Comparison of ENCODE assay signal across 16 cellular contexts in genomic region chr20:35621560-35621946, GRCh38. TPM values are rescaled to one million over a fixed set of nuclear protein-coding genes. Genes with fewer than 3 reads are reported as not detected.
DNase-seq lines count a peak whose midpoint lies in the region; ATAC-seq and TF ChIP-seq lines count a peak whose summit lies in the region.
"Had no signal": no experiment of that assay in that cellular context is flagged by ENCODE, and none has a peak within 500 bp of the region (broad histone marks: within the 10 kb centered on the region; RNA-seq: fewer than 3 reads in every experiment).

No MANE protein-coding gene starts in this region.

- no peak overlapping the region for H2BK120ac ChIP-seq in H9 (ENCODE audit: low read depth, low read length, poor library complexity, severe bottlenecking)

- H3K23ac ChIP-seq in H9 (ENCODE audit: insufficient read length, low read depth, low read length) = no peak overlapping the region

- H3K27me3 Mint-ChIP-seq in CD8-positive, alpha-beta T cell (ENCODE audit: low read depth) = no peaks in the 10 kb centered on the region
- H3K27me3 Mint-ChIP-seq in H9 (ENCODE audit: low read depth) = peaks cover 8% of the 10 kb centered on the region
- peaks cover 11% of the 10 kb centered on the region for H3K27me3 Mint-ChIP-seq in WTC11 (ENCODE audit: low read depth)
- peaks cover 7 to 13% (median 10%) of the 10 kb centered on the region in 3 donors for H3K27me3 Mint-ChIP-seq in immature natural killer cell (ENCODE audit: low read depth in 3 of 3)
- H3K27me3 Mint-ChIP-seq: activated naive CD4-positive, alpha-beta T cell treated with anti-CD3 and anti-CD28 coated beads, Interleukin-2, amount 50 U/mL, for 24 hours; CD4-positive, alpha-beta T cell had no signal

- H3K36me3 ChIP-seq in CD8-positive, alpha-beta T cell (ENCODE audit: insufficient read depth, low read length) = peaks cover 10% of the 10 kb centered on the region

- H4K91ac ChIP-seq in H9 (ENCODE audit: insufficient read length, low read depth, low read length) = no peak overlapping the region

- H4K5ac ChIP-seq in H9 (ENCODE audit: insufficient read length, low read depth, low read length) = no peak overlapping the region

- CTCF ChIA-PET in CD8-positive, alpha-beta T cell (lab: Charles Lee) = interaction anchor here (1.2 kb wide), 1 partner anchor 13 kb away, joined by 3 read pairs; no protein-coding TSS in a partner anchor
- CTCF ChIA-PET in WTC11 (lab: Charles Lee) = interaction anchor here (0.7 to 6.7 kb wide), 6 partner anchors 14 to 53 kb away, joined by 3 to 62 read pairs (median 3); no protein-coding TSS in a partner anchor

- no peak overlapping the region for H3K14ac ChIP-seq in H9 (ENCODE audit: insufficient read depth, low read length)

- H3K79me1 ChIP-seq in H9 (ENCODE audit: insufficient read depth, low read depth, low read length, poor library complexity, severe bottlenecking) = no peaks in the 10 kb centered on the region

- no peak overlapping the region for H3T11ph ChIP-seq in H9 (ENCODE audit: low read length)

- H3K4me1 ChIP-seq in CD8-positive, alpha-beta T cell (ENCODE audit: insufficient read depth, low read length) = peaks cover 27% of the 10 kb centered on the region
- no peaks in the 10 kb centered on the region for H3K4me1 ChIP-seq in H9 (ENCODE audit: insufficient read depth, low read length)

- H3K27me3 ChIP-seq in CD8-positive, alpha-beta T cell (ENCODE audit: insufficient read depth, low read length) = no peaks in the 10 kb centered on the region
- no peaks in the 10 kb centered on the region for H3K27me3 ChIP-seq in H9 (ENCODE audit: insufficient read depth, low read length)

- H3K56ac ChIP-seq in H9 (ENCODE audit: insufficient read length, low read depth, low read length) = no peak overlapping the region

- no peak overlapping the region for H2BK12ac ChIP-seq in H9 (ENCODE audit: insufficient read length, low read depth, low read length)

- H2BK5ac ChIP-seq in H9 (ENCODE audit: insufficient read length, low read length) = no peak overlapping the region

- no peak overlapping the region for H2AFZ ChIP-seq in H9 (ENCODE audit: low read length)

- H2BK15ac ChIP-seq in H9 (ENCODE audit: low read depth, low read length) = no peak overlapping the region

- no peaks in the 10 kb centered on the region for H3K79me2 ChIP-seq in H9 (ENCODE audit: insufficient read depth, low read length)

- H4K20me1 ChIP-seq in H9 (ENCODE audit: control insufficient read depth, insufficient read depth, insufficient read length) = no peaks in the 10 kb centered on the region

- H2BK20ac ChIP-seq in H9 (ENCODE audit: low read depth, low read length, poor library complexity, severe bottlenecking) = no peak overlapping the region

- H4K8ac ChIP-seq in H9 (replicated peaks; ENCODE audit: insufficient read length, low read depth, low read length) = no peak overlapping the region

- no peak overlapping the region for H3K18ac ChIP-seq in H9 (ENCODE audit: insufficient read length, low read depth, low read length)

- no peaks in the 10 kb centered on the region for H3K9me3 Mint-ChIP-seq in CD8-positive, alpha-beta T cell
- H3K9me3 Mint-ChIP-seq in H9 (no peaks in the 10 kb centered on the region; a peak in 1 of 5 replicates), WTC11 (peaks cover 4% of the 10 kb centered on the region; the same call in 1 of the 2 replicates), immature natural killer cell (no peaks in the 10 kb centered on the region)
- H3K9me3 Mint-ChIP-seq: activated naive CD4-positive, alpha-beta T cell treated with anti-CD3 and anti-CD28 coated beads, Interleukin-2, amount 50 U/mL, for 24 hours; CD4-positive, alpha-beta T cell had no signal

- intact Hi-C loops in CD8-positive, alpha-beta T cell (cut with DNase I, micrococcal nuclease) = loop anchor here in 1 of 2 experiments (1.0 kb wide), 1 partner anchor 31 kb away; no protein-coding TSS in a partner anchor

- H3K4ac ChIP-seq in H9 (ENCODE audit: low read depth, low read length) = no peak overlapping the region

- no peak for DNase-seq in CD8-positive, alpha-beta T cell
- DNase-seq in H9 (no peak), WTC11 (ENCODE audit: low spot score) (no peak), immature natural killer cell (no peak), NCI-H1105 treated with DMSO at 0.1 percent for 48 hours (lab: John Stamatoyannopoulos, UW) (no peak), T1000 (lab: John Stamatoyannopoulos, UW) (no peak), NCI-H2107 (lab: John Stamatoyannopoulos, UW) (no peak)
- DNase-seq in stimulated activated naive CD8-positive, alpha-beta T cell treated with anti-CD3 and anti-CD28 coated beads, Interleukin-15, Interleukin-2, amounts not matched to agents 100 U/mL and 50 U/mL, for 24 hours = no peak
- DNase-seq: activated CD4-positive, CD25-positive, alpha-beta regulatory T cell; activated CD8-positive, alpha-beta memory T cell treated with anti-CD3 and anti-CD28 coated beads, Interleukin-2, amount 50 U/mL, for 4 hours; CD4-positive, alpha-beta T cell; cerebellar nuclear complex; GDM1; NCI-H1417 treated with DMSO at 0.1 percent for 48 hours; OCI-M1 had no signal

- no peak overlapping the region for H2AK5ac ChIP-seq in H9 (ENCODE audit: insufficient read length, low read length)

- no peak overlapping the region for H3K4me3 ChIP-seq in CD8-positive, alpha-beta T cell (ENCODE audit: low read depth, low read length)

- POLR2A ChIA-PET in CD8-positive, alpha-beta T cell (lab: Charles Lee) = interaction anchor here (1.7 kb wide), 1 partner anchor 9 kb away, joined by 5 read pairs; no protein-coding TSS in a partner anchor
- POLR2A ChIA-PET in WTC11 (lab: Charles Lee) = interaction anchor here (1.0 to 1.5 kb wide), 2 partner anchors 17 to 121 kb away, joined by 3 to 6 read pairs; partner anchors contain the start of gene RBM39

- peaks cover 16% of the 10 kb centered on the region for H3K36me3 Mint-ChIP-seq in CD8-positive, alpha-beta T cell
- H3K36me3 Mint-ChIP-seq in H9 (ENCODE audit: insufficient read depth in 1 of 3, low read depth in 3 of 3) (peaks cover 15 to 17% (median 16%) of the 10 kb centered on the region in 3 experiments; a peak in 6 of 7 replicates), WTC11 (peaks cover 18% of the 10 kb centered on the region), immature natural killer cell (peaks cover 7 to 13% (median 9%) of the 10 kb centered on the region in 3 donors)

- H3K9me3 ChIP-seq in CD8-positive, alpha-beta T cell (ENCODE audit: low read length) = no peaks in the 10 kb centered on the region
- no peaks in the 10 kb centered on the region for H3K9me3 ChIP-seq in H9 (ENCODE audit: control insufficient read depth, low read depth, low read length)

- no peak for ATAC-seq in CD8-positive, alpha-beta T cell
- no peak for ATAC-seq in WTC11
- no peak for ATAC-seq in stimulated activated naive CD8-positive, alpha-beta T cell treated with anti-CD3 and anti-CD28 coated beads, Interleukin-15, Interleukin-2, amounts not matched to agents 100 U/mL and 50 U/mL, for 24 hours

- peaks cover 14% of the 10 kb centered on the region for H3K23me2 ChIP-seq in H9 (ENCODE audit: insufficient read length, low read depth, low read length, poor library complexity, severe bottlenecking)

- no CpG with 5 or more reads among the region's 2 CpGs for WGBS in H9 (ENCODE audit: extremely low coverage, insufficient read length, low lambda C conversion rate)

- no peak for TF ChIP-seq CTCF in CD8-positive, alpha-beta T cell (IDR thresholded peaks at IDR 0.05)
- TF ChIP-seq CTCF in H9 (conservative IDR thresholded peaks at IDR 0.05) (peak; percentile 49; the same call in 2 of the 3 replicates), WTC11 (IDR thresholded peaks at IDR 0.05) (no peak)

- no peak overlapping the region for H3K27ac ChIP-seq in CD8-positive, alpha-beta T cell (ENCODE audit: low read depth, low read length)
- H3K27ac ChIP-seq in H9 (ENCODE audit: insufficient read length, low read depth, low read length) = no peak overlapping the region

- H3K27ac Mint-ChIP-seq in CD8-positive, alpha-beta T cell = peak overlapping the region; percentile 55
- H3K27ac Mint-ChIP-seq in H9 (peak overlapping the region in 1 of 3 experiments; percentile 50; a peak in 1 of 7 replicates), WTC11 (peak overlapping the region; percentile 36; the same call in 1 of the 2 replicates), immature natural killer cell (peak overlapping the region in 4 of 6 donors; percentile 2 to 53 (median 36))

- no peak overlapping the region for H3K9ac ChIP-seq in H9 (ENCODE audit: extremely low read depth, insufficient read length, low read length)

- H3K4me3 Mint-ChIP-seq in CD8-positive, alpha-beta T cell = no peak overlapping the region
- no peak overlapping the region for H3K4me3 Mint-ChIP-seq in H9
- H3K4me3 Mint-ChIP-seq in WTC11 = no peak overlapping the region
- H3K4me3 Mint-ChIP-seq in immature natural killer cell = no peak overlapping the region
- H3K4me3 Mint-ChIP-seq: activated naive CD4-positive, alpha-beta T cell treated with anti-CD3 and anti-CD28 coated beads, Interleukin-2, amount 50 U/mL, for 24 hours had no signal

- no peak overlapping the region for H3K4me2 ChIP-seq in H9 (ENCODE audit: insufficient read depth, insufficient read length, low read length)

- peaks cover 26% of the 10 kb centered on the region for H3K4me1 Mint-ChIP-seq in CD8-positive, alpha-beta T cell (ENCODE audit: low read depth)
- H3K4me1 Mint-ChIP-seq in H9 = peaks cover 21 to 25% of the 10 kb centered on the region in 2 experiments
- peaks cover 15% of the 10 kb centered on the region for H3K4me1 Mint-ChIP-seq in WTC11
- H3K4me1 Mint-ChIP-seq in immature natural killer cell = peaks cover 31 to 32% of the 10 kb centered on the region in 2 donors

TF ChIP-seq in WTC11, 78 proteins besides CTCF, POLR2A, EP300 and RAD21 (continues in another document):
- TF ChIP-seq ZMAT4 (CRISPR knock-in tag; IDR thresholded peaks at IDR 0.05) (no peak), ZNF416 (CRISPR knock-in tag; IDR thresholded peaks at IDR 0.05) (no peak), ZNF138 (CRISPR knock-in tag; conservative IDR thresholded peaks at IDR 0.05) (no peak), FOXJ3 (CRISPR knock-in tag; IDR thresholded peaks at IDR 0.05; ENCODE audit: borderline replicate concordance) (no peak), NR1H2 (CRISPR knock-in tag; IDR thresholded peaks at IDR 0.05) (no peak)

RNA-seq across cellular contexts. Expression of gene SPAG4, which starts 5.9 kb away (rescaled TPM):
- total RNA-seq in CD8-positive, alpha-beta T cell = 10 to 100 TPM; 18.9 to 19.7 TPM
- total RNA-seq in H9 (2021) (4.9 and 5.3 TPM in 2 replicates), WTC11 (2021) (3.5 to 8.6 TPM (median 8.4 TPM) in 3 replicates)
- polyA plus RNA-seq in immature natural killer cell = under 1 TPM in 2 of 3 donors, not detected in 1; 0.56 to 0.89 TPM

RNA-seq across cellular contexts. Expression of gene CPNE1, which starts 43.1 kb away (rescaled TPM):
- total RNA-seq in CD8-positive, alpha-beta T cell = 100 to 1,000 TPM; 124 to 129 TPM
- total RNA-seq in H9 (2021) (152 and 155 TPM in 2 replicates), WTC11 (2021) (287 to 312 TPM (median 299 TPM) in 3 replicates)
- 100 to 1,000 TPM; 445 to 490 (median 454) TPM for polyA plus RNA-seq in immature natural killer cell

RNA-seq across cellular contexts. Expression of gene RBM12, which starts 43.1 kb away (rescaled TPM):
- 100 to 1,000 TPM in 1 of 2 experiments, 10 to 100 TPM in 1; 97.4 to 102 TPM for total RNA-seq in CD8-positive, alpha-beta T cell
- total RNA-seq in H9 (2021) (260 TPM in 2 replicates), WTC11 (2021) (125 to 163 TPM (median 160 TPM) in 3 replicates)
- 10 to 100 TPM; 14.7 to 32.9 (median 18.7) TPM for polyA plus RNA-seq in immature natural killer cell
